In genomic region chr3:66106788-66107187, GRCh38 we compare ENCODE assay signal across 2 cellular contexts.
TF ChIP-seq lines count a peak whose summit lies in the region.

No MANE protein-coding gene starts in this region.

TF ChIP-seq in SK-N-SH, 30 proteins besides CTCF, POLR2A, EP300 and RAD21:
- TF ChIP-seq TCF12 (IDR thresholded peaks at IDR 0.05) (no peak), JUND (IDR thresholded peaks at IDR 0.05) (no peak), TAF1 (IDR thresholded peaks at IDR 0.05; ENCODE audit: borderline replicate concordance, low read depth, low read length) (no peak), ELF1 (IDR thresholded peaks at IDR 0.05) (no peak), MEF2A (IDR thresholded peaks at IDR 0.05; ENCODE audit: borderline replicate concordance, low read depth) (no peak), GABPA (IDR thresholded peaks at IDR 0.05; ENCODE audit: low read depth) (no peak), SMC3 (IDR thresholded peaks at IDR 0.05; ENCODE audit: low read depth, low read length) (no peak), EZH2phosphoT487 (IDR thresholded peaks at IDR 0.05; ENCODE audit: borderline replicate concordance, low read depth) (no peak), NRF1 (IDR thresholded peaks at IDR 0.05; ENCODE audit: low read depth, low read length) (no peak), CHD2 (IDR thresholded peaks at IDR 0.05; ENCODE audit: low read length, partially characterized antibody) (no peak), RXRA (IDR thresholded peaks at IDR 0.05; ENCODE audit: borderline replicate concordance, low read depth) (no peak), ZBTB33 (IDR thresholded peaks at IDR 0.05; ENCODE audit: borderline replicate concordance, low read depth) (no peak)
- TF ChIP-seq, protein P1, sequence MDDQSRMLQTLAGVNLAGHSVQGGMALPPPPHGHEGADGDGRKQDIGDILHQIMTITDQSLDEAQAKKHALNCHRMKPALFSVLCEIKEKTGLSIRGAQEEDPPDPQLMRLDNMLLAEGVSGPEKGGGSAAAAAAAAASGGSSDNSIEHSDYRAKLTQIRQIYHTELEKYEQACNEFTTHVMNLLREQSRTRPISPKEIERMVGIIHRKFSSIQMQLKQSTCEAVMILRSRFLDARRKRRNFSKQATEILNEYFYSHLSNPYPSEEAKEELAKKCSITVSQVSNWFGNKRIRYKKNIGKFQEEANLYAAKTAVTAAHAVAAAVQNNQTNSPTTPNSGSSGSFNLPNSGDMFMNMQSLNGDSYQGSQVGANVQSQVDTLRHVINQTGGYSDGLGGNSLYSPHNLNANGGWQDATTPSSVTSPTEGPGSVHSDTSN (IDR thresholded peaks at IDR 0.05): no peak
- TF ChIP-seq, protein P2, sequence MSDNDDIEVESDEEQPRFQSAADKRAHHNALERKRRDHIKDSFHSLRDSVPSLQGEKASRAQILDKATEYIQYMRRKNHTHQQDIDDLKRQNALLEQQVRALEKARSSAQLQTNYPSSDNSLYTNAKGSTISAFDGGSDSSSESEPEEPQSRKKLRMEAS (IDR thresholded peaks at IDR 0.05; ENCODE audit: low read depth): no peak
- TF ChIP-seq, protein P3, sequence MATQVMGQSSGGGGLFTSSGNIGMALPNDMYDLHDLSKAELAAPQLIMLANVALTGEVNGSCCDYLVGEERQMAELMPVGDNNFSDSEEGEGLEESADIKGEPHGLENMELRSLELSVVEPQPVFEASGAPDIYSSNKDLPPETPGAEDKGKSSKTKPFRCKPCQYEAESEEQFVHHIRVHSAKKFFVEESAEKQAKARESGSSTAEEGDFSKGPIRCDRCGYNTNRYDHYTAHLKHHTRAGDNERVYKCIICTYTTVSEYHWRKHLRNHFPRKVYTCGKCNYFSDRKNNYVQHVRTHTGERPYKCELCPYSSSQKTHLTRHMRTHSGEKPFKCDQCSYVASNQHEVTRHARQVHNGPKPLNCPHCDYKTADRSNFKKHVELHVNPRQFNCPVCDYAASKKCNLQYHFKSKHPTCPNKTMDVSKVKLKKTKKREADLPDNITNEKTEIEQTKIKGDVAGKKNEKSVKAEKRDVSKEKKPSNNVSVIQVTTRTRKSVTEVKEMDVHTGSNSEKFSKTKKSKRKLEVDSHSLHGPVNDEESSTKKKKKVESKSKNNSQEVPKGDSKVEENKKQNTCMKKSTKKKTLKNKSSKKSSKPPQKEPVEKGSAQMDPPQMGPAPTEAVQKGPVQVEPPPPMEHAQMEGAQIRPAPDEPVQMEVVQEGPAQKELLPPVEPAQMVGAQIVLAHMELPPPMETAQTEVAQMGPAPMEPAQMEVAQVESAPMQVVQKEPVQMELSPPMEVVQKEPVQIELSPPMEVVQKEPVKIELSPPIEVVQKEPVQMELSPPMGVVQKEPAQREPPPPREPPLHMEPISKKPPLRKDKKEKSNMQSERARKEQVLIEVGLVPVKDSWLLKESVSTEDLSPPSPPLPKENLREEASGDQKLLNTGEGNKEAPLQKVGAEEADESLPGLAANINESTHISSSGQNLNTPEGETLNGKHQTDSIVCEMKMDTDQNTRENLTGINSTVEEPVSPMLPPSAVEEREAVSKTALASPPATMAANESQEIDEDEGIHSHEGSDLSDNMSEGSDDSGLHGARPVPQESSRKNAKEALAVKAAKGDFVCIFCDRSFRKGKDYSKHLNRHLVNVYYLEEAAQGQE (IDR thresholded peaks at IDR 0.05; ENCODE audit: low read depth, low read length): no peak
- TF ChIP-seq, protein P4, sequence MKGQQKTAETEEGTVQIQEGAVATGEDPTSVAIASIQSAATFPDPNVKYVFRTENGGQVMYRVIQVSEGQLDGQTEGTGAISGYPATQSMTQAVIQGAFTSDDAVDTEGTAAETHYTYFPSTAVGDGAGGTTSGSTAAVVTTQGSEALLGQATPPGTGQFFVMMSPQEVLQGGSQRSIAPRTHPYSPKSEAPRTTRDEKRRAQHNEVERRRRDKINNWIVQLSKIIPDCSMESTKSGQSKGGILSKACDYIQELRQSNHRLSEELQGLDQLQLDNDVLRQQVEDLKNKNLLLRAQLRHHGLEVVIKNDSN (IDR thresholded peaks at IDR 0.05; ENCODE audit: borderline replicate concordance, low read depth): no peak

TF ChIP-seq in SK-N-SH treated with all-trans-retinoic acid at 6 μM for 48 hours, 23 proteins besides CTCF, POLR2A, EP300 and RAD21:
- TF ChIP-seq, protein P5, sequence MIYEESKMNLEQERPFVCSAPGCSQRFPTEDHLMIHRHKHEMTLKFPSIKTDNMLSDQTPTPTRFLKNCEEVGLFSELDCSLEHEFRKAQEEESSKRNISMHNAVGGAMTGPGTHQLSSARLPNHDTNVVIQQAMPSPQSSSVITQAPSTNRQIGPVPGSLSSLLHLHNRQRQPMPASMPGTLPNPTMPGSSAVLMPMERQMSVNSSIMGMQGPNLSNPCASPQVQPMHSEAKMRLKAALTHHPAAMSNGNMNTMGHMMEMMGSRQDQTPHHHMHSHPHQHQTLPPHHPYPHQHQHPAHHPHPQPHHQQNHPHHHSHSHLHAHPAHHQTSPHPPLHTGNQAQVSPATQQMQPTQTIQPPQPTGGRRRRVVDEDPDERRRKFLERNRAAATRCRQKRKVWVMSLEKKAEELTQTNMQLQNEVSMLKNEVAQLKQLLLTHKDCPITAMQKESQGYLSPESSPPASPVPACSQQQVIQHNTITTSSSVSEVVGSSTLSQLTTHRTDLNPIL (CRISPR knock-in tag; IDR thresholded peaks at IDR 0.05; ENCODE audit: low read depth): no peak
- TF ChIP-seq ZNF565 (CRISPR knock-in tag; conservative IDR thresholded peaks at IDR 0.05; ENCODE audit: low read depth) (no peak), ISL1 (CRISPR knock-in tag; IDR thresholded peaks at IDR 0.05) (no peak)
